ENCODE assay signal across 18 cellular contexts in the genomic region with DNA sequence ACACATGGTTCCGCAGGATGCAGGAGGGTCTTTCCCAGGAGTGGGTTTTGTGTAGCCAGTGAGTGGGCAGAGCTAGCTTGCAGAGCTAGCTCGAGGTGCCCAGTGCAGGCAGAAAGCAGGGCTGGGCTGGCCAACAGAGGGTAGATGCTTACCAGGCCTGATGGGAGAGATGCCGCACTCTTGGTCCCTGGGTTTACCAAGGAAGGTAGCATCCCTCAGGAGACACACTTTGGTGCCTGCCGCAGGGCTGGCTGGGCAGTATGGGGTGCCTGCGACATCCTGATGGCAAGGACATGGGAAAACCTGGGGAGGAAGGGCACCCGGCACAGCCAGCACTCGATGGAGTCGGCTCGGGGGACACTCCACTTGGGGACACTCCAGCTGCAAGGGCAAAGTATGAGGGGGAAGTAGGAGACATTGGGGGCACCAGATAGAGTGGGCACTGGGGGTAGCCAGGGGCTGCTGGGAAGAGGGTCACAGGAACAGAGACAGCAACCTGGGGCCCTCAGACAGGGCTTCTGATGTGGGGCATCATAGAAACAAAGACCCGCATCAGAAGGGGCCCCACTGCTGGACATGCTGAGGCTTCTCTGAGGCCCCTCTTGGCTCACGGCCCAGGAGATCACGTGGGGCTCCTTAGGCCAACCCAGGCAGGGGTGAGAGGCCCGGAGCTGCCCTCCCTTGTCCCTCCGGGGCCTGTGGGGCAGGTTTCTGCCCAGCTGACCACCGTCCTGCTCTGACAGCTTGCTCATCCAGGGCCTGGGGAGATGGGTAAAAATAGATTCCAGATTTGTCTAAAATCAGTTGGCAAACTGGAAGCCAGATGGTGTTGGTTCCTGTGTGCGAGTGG.
A peak's percentile ranks its signal among the peaks of the same experiment; 100 is the strongest.
DNase-seq lines count a peak whose midpoint lies in the region; ATAC-seq, FAIRE-seq and TF ChIP-seq lines count a peak whose summit lies in the region.
"Had no signal": no experiment of that assay in that cellular context is flagged by ENCODE, and none has a peak within 500 bp of the region (broad histone marks: within the 10 kb centered on the region; RNA-seq: fewer than 3 reads in every experiment).

No MANE protein-coding gene starts in this region.

- TF ChIP-seq POLR2A in uterus (IDR thresholded peaks at IDR 0.05) = no peak

- H3K27ac ChIP-seq in cardiac muscle cell (peak overlapping the region; percentile 47), neural progenitor cell (no peak overlapping the region), GM23248 (no peak overlapping the region), uterus (no peak overlapping the region)
- H3K27ac ChIP-seq: KMS-11 had no signal

- no peak for TF ChIP-seq CTCF in cardiac muscle cell (IDR thresholded peaks at IDR 0.05; ENCODE audit: low read depth, low read length)
- no peak for TF ChIP-seq CTCF in neural progenitor cell (IDR thresholded peaks at IDR 0.05)
- no peak for TF ChIP-seq CTCF in uterus (IDR thresholded peaks at IDR 0.05)

- H3F3A ChIP-seq in neural progenitor cell (ENCODE audit: low read depth) (no peaks in the 10 kb centered on the region), GM23248 (ENCODE audit: insufficient read depth) (no peaks in the 10 kb centered on the region)

- H3K36me3 Mint-ChIP-seq in T-helper 17 cell (ENCODE audit: low read depth) (no peaks in the 10 kb centered on the region), neural progenitor cell (no peaks in the 10 kb centered on the region)

- H3K9ac ChIP-seq in neural progenitor cell (no peak overlapping the region), GM23248 (no peak overlapping the region)
- H3K9ac ChIP-seq: KMS-11 had no signal

- H3K27me3 Mint-ChIP-seq in T-helper 17 cell = peaks cover 6% of the 10 kb centered on the region
- peaks cover 6% of the 10 kb centered on the region for H3K27me3 Mint-ChIP-seq in neural progenitor cell (ENCODE audit: insufficient read depth, low read depth)
- H3K27me3 Mint-ChIP-seq: stimulated activated naive CD8-positive, alpha-beta T cell treated with anti-CD3 and anti-CD28 coated beads, Interleukin-15, amount 100 ng/mL, for 72 hours had no signal

- no peaks in the 10 kb centered on the region for H3K9me2 ChIP-seq in GM23248 (ENCODE audit: insufficient read depth)

- H3K4me3 ChIP-seq in cardiac muscle cell (no peak overlapping the region), neural progenitor cell (no peak overlapping the region), GM23248 (no peak overlapping the region), uterus (no peak overlapping the region)
- H3K4me3 ChIP-seq: smooth muscle cell had no signal

- H3K9me3 ChIP-seq in T-helper 17 cell (ENCODE audit: control insufficient read depth, low read length, poor library complexity, severe bottlenecking) (no peaks in the 10 kb centered on the region), cardiac muscle cell (ENCODE audit: low read depth) (no peaks in the 10 kb centered on the region), neural progenitor cell (ENCODE audit: low read depth) (no peaks in the 10 kb centered on the region), GM23248 (ENCODE audit: low read depth) (no peaks in the 10 kb centered on the region), uterus (no peaks in the 10 kb centered on the region)

- H3K4me1 ChIP-seq in cardiac muscle cell (ENCODE audit: low read depth) (peaks cover 31% of the 10 kb centered on the region), neural progenitor cell (peaks cover 16% of the 10 kb centered on the region), GM23248 (ENCODE audit: insufficient read depth) (no peaks in the 10 kb centered on the region), uterus (no peaks in the 10 kb centered on the region)

- DNase-seq in HTR-8/SVneo (ENCODE audit: insufficient read length, low spot score) (peak; percentile 15), T-helper 17 cell (no peak), cardiac muscle cell (ENCODE audit: low read depth in 1 of 2, low spot score in 1 of 2) (peak; percentile 28 to 44), neural progenitor cell (ENCODE audit: low spot score) (no peak), GM23248 (no peak), uterus (no peak)
- DNase-seq in activated CD8-positive, alpha-beta memory T cell treated with anti-CD3 and anti-CD28 coated beads, Interleukin-2, amount 50 U/mL, for 48 hours = no peak
- DNase-seq: dermis blood vessel endothelial cell; DMS79; GOT3; mesendoderm; NCI-H146; NCI-H510A treated with DMSO at 0.1 percent for 48 hours; stimulated activated naive CD8-positive, alpha-beta T cell treated with anti-CD3 and anti-CD28 coated beads, Interleukin-15, amount 100 ng/mL, for 72 hours; SW 1271 had no signal

- H4K20me1 ChIP-seq in neural progenitor cell (ENCODE audit: low read depth) (no peaks in the 10 kb centered on the region), GM23248 (ENCODE audit: insufficient read depth) (no peaks in the 10 kb centered on the region)

- FAIRE-seq in HTR-8/SVneo (lab: Jason Lieb, UNC) = no peak

- no peaks in the 10 kb centered on the region for H3K4me1 Mint-ChIP-seq in T-helper 17 cell
- peaks cover 22% of the 10 kb centered on the region for H3K4me1 Mint-ChIP-seq in neural progenitor cell
- H3K4me1 Mint-ChIP-seq: stimulated activated naive CD8-positive, alpha-beta T cell treated with anti-CD3 and anti-CD28 coated beads, Interleukin-15, amount 100 ng/mL, for 72 hours had no signal

- H3K4me3 Mint-ChIP-seq in T-helper 17 cell (no peak overlapping the region), neural progenitor cell (peak overlapping the region; percentile 36)
- H3K4me3 Mint-ChIP-seq: stimulated activated naive CD8-positive, alpha-beta T cell treated with anti-CD3 and anti-CD28 coated beads, Interleukin-15, amount 100 ng/mL, for 72 hours had no signal

- H3K79me2 ChIP-seq in neural progenitor cell (ENCODE audit: low read depth) (no peaks in the 10 kb centered on the region), GM23248 (ENCODE audit: insufficient read depth) (no peaks in the 10 kb centered on the region)

- H2AFZ ChIP-seq in neural progenitor cell (replicated peaks) = no peak overlapping the region
- H2AFZ ChIP-seq in GM23248 = no peak overlapping the region

- no peak overlapping the region for H3K4me2 ChIP-seq in neural progenitor cell
- no peak overlapping the region for H3K4me2 ChIP-seq in GM23248 (ENCODE audit: unreplicated experiment)
- H3K4me2 ChIP-seq: KMS-11, smooth muscle cell had no signal

- intact Hi-C loops in uterus (cut with DNase I; ENCODE audit: low total_unique reads) = no loop called here

- no peak for ATAC-seq in T-helper 17 cell
- ATAC-seq in HG02840 (IDR thresholded peaks at IDR 0.05; ENCODE audit: low FRiP score, unreplicated experiment) = no peak
- ATAC-seq: stimulated activated naive CD8-positive, alpha-beta T cell treated with anti-CD3 and anti-CD28 coated beads, Interleukin-15, amount 100 ng/mL, for 72 hours had no signal

- H3K36me3 ChIP-seq in cardiac muscle cell = no peaks in the 10 kb centered on the region
- H3K36me3 ChIP-seq in neural progenitor cell = no peaks in the 10 kb centered on the region
- H3K36me3 ChIP-seq in GM23248 (ENCODE audit: low read depth) = no peaks in the 10 kb centered on the region
- H3K36me3 ChIP-seq in uterus = no peaks in the 10 kb centered on the region

- in situ Hi-C loops in GM23248 (cut with MboI) = no loop called here

- H3K27me3 ChIP-seq in cardiac muscle cell = no peaks in the 10 kb centered on the region
- no peaks in the 10 kb centered on the region for H3K27me3 ChIP-seq in neural progenitor cell
- no peaks in the 10 kb centered on the region for H3K27me3 ChIP-seq in GM23248 (replicated peaks; ENCODE audit: insufficient read depth)
- no peaks in the 10 kb centered on the region for H3K27me3 ChIP-seq in uterus

- 70 to 77% methylated on average over 15 to 16 of the region's 16 CpGs for WGBS in GM23248 (ENCODE audit: low coverage in 1 of 2, low lambda C conversion rate in 2 of 2, missing lambda C conversion rate in 2 of 2), 2 experiments

- H3K9me3 Mint-ChIP-seq in neural progenitor cell = no peaks in the 10 kb centered on the region
- H3K9me3 Mint-ChIP-seq: stimulated activated naive CD8-positive, alpha-beta T cell treated with anti-CD3 and anti-CD28 coated beads, Interleukin-15, amount 100 ng/mL, for 72 hours had no signal

- H3K27ac Mint-ChIP-seq in T-helper 17 cell (peak overlapping the region; percentile 45), neural progenitor cell (peak overlapping the region; percentile 39)

Comparison
In these comparisons a context has a peak if more than half of its experiments do, and no peak if none do; other contexts are left out.
1. DNase-seq: peak in HTR-8/SVneo (single experiment) and cardiac muscle cell (2 of 2); none in T-helper 17 cell (0 of 3), neural progenitor cell (single experiment), activated CD8-positive, alpha-beta memory T cell treated with anti-CD3 and anti-CD28 coated beads, Interleukin-2, amount 50 U/mL, for 48 hours (single experiment), GM23248 (single experiment) and uterus (0 of 2).